ENCODE assay signal across 8 cellular contexts in genomic region chr15:31325432-31325975, GRCh38. TPM values are rescaled to one million over a fixed set of nuclear protein-coding genes. Genes with fewer than 3 reads are reported as not detected.
DNase-seq lines count a peak whose midpoint lies in the region; ATAC-seq, FAIRE-seq and TF ChIP-seq lines count a peak whose summit lies in the region.

No MANE protein-coding gene starts in this region.

- peak; percentile 69 for DNase-seq in NCI-H146 (lab: John Stamatoyannopoulos, UW)
- no peak for DNase-seq in NCI-H146 treated with DMSO at 0.1 percent for 48 hours (lab: John Stamatoyannopoulos, UW; ENCODE audit: unreplicated experiment)
- DNase-seq in T-helper 2 cell, result peak in 4 of 5 experiments; percentile 51 to 70 (median 62)
- peak; percentile 3 for DNase-seq in bronchial epithelial cell (ENCODE audit: low read depth)
- no peak for DNase-seq in kidney epithelial cell (ENCODE audit: low read depth)
- peak; percentile 57 for DNase-seq in stimulated activated CD4-positive, alpha-beta T cell treated with anti-CD3 and anti-CD28 coated beads, Interleukin-4, amount 100 ng/mL, for 1 hour
- DNase-seq in RKO (ENCODE audit: low spot score), result no peak

- peak; percentile 8 for ATAC-seq in HG03159 (IDR thresholded peaks at IDR 0.05; ENCODE audit: unreplicated experiment)

- no peak for TF ChIP-seq CTCF in bronchial epithelial cell (IDR thresholded peaks at IDR 0.05; ENCODE audit: insufficient read depth, low read length, severe bottlenecking)
- no peak for TF ChIP-seq CTCF in kidney epithelial cell (IDR thresholded peaks at IDR 0.05; ENCODE audit: insufficient read depth, low read length, poor library complexity, severe bottlenecking)

- FAIRE-seq in bronchial epithelial cell (lab: Jason Lieb, UNC), result no peak

- H3K4me3 ChIP-seq in bronchial epithelial cell (ENCODE audit: low read depth, low read length) (peak overlapping the region; percentile 82), kidney epithelial cell (ENCODE audit: low read depth, low read length) (peak overlapping the region; percentile 72)

- H3K27me3 ChIP-seq in bronchial epithelial cell (ENCODE audit: control insufficient read depth, insufficient read depth, low read length), result no peaks in the 10 kb centered on the region
- H3K27me3 ChIP-seq in kidney epithelial cell (ENCODE audit: control insufficient read depth, insufficient read depth, low read length), result no peaks in the 10 kb centered on the region

- H3K36me3 ChIP-seq in bronchial epithelial cell (ENCODE audit: control insufficient read depth, insufficient read depth, low read length) (peaks cover 3% of the 10 kb centered on the region), kidney epithelial cell (ENCODE audit: control insufficient read depth, insufficient read depth, low read length) (no peaks in the 10 kb centered on the region)

RNA-seq across cellular contexts. Expression of gene KLF13, which starts 1.1 kb away (rescaled TPM):
- total RNA-seq in bronchial epithelial cell (58.7 and 62.0 TPM in 2 replicates), kidney epithelial cell (66.2 and 67.7 TPM in 2 replicates)

Comparison
In these comparisons a context has a peak if more than half of its experiments do, and no peak if none do; other contexts are left out.
1. DNase-seq: peak in NCI-H146 (single experiment), T-helper 2 cell (4 of 5), bronchial epithelial cell (single experiment) and stimulated activated CD4-positive, alpha-beta T cell treated with anti-CD3 and anti-CD28 coated beads, Interleukin-4, amount 100 ng/mL, for 1 hour (single experiment); none in NCI-H146 treated with DMSO at 0.1 percent for 48 hours (single experiment), kidney epithelial cell (single experiment) and RKO (single experiment).